Comparison of ENCODE assay signal across 24 cellular contexts in the genomic region with DNA sequence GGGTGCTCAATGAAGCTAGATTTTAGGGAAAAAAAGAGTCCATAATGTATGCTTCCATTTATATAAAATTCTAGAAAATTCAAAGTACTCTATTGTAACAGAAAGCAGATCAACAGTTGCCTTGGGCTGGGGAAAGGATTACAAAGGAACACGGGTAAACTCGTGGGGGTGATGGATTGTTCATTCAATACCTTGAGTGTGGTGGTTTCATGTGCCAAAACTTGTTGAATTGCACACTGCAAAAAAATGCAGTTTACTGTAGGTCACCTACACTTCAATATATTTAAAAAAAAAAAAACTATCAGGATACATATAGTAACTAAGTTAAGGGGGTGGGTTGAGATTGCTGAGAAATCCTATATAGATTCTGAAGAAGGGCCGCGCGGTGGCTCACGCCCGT.
"Had no signal": no experiment of that assay in that cellular context is flagged by ENCODE, and none has a peak within 500 bp of the region (broad histone marks: within the 10 kb centered on the region; RNA-seq: fewer than 3 reads in every experiment).

No MANE protein-coding gene starts in this region.

- H3K36me3 ChIP-seq: left lung, lower lobe of right lung, pancreas, right atrium auricular region, right lobe of liver, tibial nerve, upper lobe of left lung, vagina had no signal

- H3K36me3 Mint-ChIP-seq: natural killer cell had no signal

- H3K4me1 ChIP-seq: left lung had no signal

- H3K4me1 Mint-ChIP-seq: natural killer cell; stimulated activated naive CD8-positive, alpha-beta T cell treated with anti-CD3 and anti-CD28 coated beads, Interleukin-15, amount 100 ng/mL, for 72 hours had no signal

- H3K9me3 ChIP-seq: left lung, lower lobe of right lung, pancreas, right atrium auricular region, right lobe of liver, tibial nerve, upper lobe of left lung, vagina had no signal

- H3K27me3 ChIP-seq: hepatocyte, left lung, pancreas, right atrium auricular region, right lobe of liver, tibial nerve, upper lobe of left lung, vagina had no signal

- H3K9me3 Mint-ChIP-seq: stimulated activated memory B cell treated with anti-CD40 and anti-IgM and Interleukin-4, amounts not matched to agents 10 μg/mL and 1 μg/mL and 100 μg/mL, for 72 hours; stimulated activated naive CD8-positive, alpha-beta T cell treated with anti-CD3 and anti-CD28 coated beads, Interleukin-15, amount 100 ng/mL, for 72 hours had no signal

- H3K4me2 ChIP-seq: hepatocyte, smooth muscle cell had no signal

- ATAC-seq: left colon; left lung; lower lobe of right lung; natural killer cell; pancreas; right lobe of liver; stimulated activated memory B cell treated with anti-CD40 and anti-IgM and Interleukin-4, amounts not matched to agents 10 μg/mL and 1 μg/mL and 100 μg/mL, for 72 hours; stimulated activated naive CD8-positive, alpha-beta T cell treated with anti-CD3 and anti-CD28 coated beads, Interleukin-15, amount 100 ng/mL, for 72 hours had no signal

- H3K27ac Mint-ChIP-seq: natural killer cell; stimulated activated memory B cell treated with anti-CD40 and anti-IgM and Interleukin-4, amounts not matched to agents 10 μg/mL and 1 μg/mL and 100 μg/mL, for 72 hours; stimulated activated naive CD8-positive, alpha-beta T cell treated with anti-CD3 and anti-CD28 coated beads, Interleukin-15, amount 100 ng/mL, for 72 hours had no signal

- H3K4me3 Mint-ChIP-seq: mesothelial cell of epicardium; natural killer cell; stimulated activated memory B cell treated with anti-CD40 and anti-IgM and Interleukin-4, amounts not matched to agents 10 μg/mL and 1 μg/mL and 100 μg/mL, for 72 hours; stimulated activated naive CD8-positive, alpha-beta T cell treated with anti-CD3 and anti-CD28 coated beads, Interleukin-15, amount 100 ng/mL, for 72 hours had no signal

- H3K4me3 ChIP-seq: hepatocyte, left lung, lower lobe of right lung, pancreas, right atrium auricular region, right lobe of liver, smooth muscle cell, tibial nerve, upper lobe of left lung, vagina had no signal

- H3K27me3 Mint-ChIP-seq: naive B cell; stimulated activated memory B cell treated with anti-CD40 and anti-IgM and Interleukin-4, amounts not matched to agents 10 μg/mL and 1 μg/mL and 100 μg/mL, for 72 hours; stimulated activated naive CD8-positive, alpha-beta T cell treated with anti-CD3 and anti-CD28 coated beads, Interleukin-15, amount 100 ng/mL, for 72 hours had no signal

- H2AFZ ChIP-seq: hepatocyte had no signal

- H3K27ac ChIP-seq: hepatocyte, left lung, lower lobe of right lung, pancreas, right atrium auricular region, right lobe of liver, tibial nerve, upper lobe of left lung, vagina had no signal

- DNase-seq: kidney; left colon; left lung; lower lobe of right lung; mesendoderm; naive B cell; natural killer cell; pancreas; right lobe of liver; stimulated activated CD4-positive, alpha-beta T cell treated with anti-CD3 and anti-CD28 coated beads, Interleukin-1b, Interleukin-23, amount 100 ng/mL, for 48 hours; stimulated activated CD4-positive, alpha-beta T cell treated with anti-CD3 and anti-CD28 coated beads, Interleukin-2, amount 100 ng/mL, for 48 hours; stimulated activated CD4-positive, alpha-beta T cell treated with anti-CD3 and anti-CD28 coated beads, Interleukin-4, amount 100 ng/mL, for 4 hours; stimulated activated CD8-positive, alpha-beta memory T cell treated with anti-CD3 and anti-CD28 coated beads, Interleukin-4, amount 100 ng/mL, for 48 hours; stimulated activated naive CD4-positive, alpha-beta T cell treated with Interleukin-2 at 50 U/mL for 16 hours; stimulated activated naive CD8-positive, alpha-beta T cell treated with anti-CD3 and anti-CD28 coated beads, Interleukin-15, amount 100 ng/mL, for 72 hours; substantia nigra had no signal
